1 cellular context compared by ENCODE assay signal in the genomic region with DNA sequence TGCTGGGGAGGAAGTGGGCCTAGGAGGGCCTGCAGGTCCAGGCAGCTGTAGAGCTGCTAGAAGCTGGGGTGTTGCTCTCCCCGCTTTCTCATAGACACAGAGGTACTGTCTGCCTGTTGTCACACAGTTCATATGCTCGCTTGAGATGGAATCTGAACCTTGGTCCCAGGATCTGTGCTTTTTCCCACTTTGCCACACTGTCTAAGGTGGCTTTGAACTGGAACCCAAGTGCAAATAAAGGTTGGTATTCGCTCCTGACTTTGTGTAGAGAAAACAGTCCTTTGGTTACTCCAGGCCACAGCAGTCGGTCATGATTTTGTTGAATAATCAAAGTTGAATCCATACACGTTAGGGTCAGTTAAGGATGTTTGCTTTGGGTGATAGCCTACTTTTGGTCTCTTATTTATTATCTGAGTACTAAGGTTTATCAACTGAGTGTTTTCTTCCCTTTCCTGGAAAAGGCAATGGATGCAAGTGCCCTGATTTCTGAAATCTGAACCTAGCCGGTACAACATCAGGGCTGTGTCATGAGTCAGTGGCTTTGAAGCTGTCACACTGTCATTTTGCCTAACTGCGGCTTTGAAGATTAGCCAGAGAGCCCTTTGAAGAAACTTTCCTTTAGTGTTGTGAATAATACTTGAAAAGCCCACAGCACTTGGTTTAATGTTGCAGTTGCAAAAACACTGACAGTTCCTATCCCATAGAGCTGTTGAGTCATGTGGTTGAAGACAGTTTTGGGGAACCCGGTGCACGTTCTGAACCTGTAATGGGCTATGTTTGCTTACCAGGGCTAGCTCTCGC.
A peak's percentile ranks its signal among the peaks of the same experiment; 100 is the strongest.
TF ChIP-seq lines count a peak whose summit lies in the region.

No MANE protein-coding gene starts in this region.

TF ChIP-seq in HepG2, 621 proteins besides CTCF, POLR2A, EP300 and RAD21 (continued from another document and continues in another):
- TF ChIP-seq, protein P1, sequence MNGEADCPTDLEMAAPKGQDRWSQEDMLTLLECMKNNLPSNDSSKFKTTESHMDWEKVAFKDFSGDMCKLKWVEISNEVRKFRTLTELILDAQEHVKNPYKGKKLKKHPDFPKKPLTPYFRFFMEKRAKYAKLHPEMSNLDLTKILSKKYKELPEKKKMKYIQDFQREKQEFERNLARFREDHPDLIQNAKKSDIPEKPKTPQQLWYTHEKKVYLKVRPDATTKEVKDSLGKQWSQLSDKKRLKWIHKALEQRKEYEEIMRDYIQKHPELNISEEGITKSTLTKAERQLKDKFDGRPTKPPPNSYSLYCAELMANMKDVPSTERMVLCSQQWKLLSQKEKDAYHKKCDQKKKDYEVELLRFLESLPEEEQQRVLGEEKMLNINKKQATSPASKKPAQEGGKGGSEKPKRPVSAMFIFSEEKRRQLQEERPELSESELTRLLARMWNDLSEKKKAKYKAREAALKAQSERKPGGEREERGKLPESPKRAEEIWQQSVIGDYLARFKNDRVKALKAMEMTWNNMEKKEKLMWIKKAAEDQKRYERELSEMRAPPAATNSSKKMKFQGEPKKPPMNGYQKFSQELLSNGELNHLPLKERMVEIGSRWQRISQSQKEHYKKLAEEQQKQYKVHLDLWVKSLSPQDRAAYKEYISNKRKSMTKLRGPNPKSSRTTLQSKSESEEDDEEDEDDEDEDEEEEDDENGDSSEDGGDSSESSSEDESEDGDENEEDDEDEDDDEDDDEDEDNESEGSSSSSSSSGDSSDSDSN (CRISPR knock-in tag; IDR thresholded peaks at IDR 0.05) = peak; percentile 33
- TF ChIP-seq, protein P2, sequence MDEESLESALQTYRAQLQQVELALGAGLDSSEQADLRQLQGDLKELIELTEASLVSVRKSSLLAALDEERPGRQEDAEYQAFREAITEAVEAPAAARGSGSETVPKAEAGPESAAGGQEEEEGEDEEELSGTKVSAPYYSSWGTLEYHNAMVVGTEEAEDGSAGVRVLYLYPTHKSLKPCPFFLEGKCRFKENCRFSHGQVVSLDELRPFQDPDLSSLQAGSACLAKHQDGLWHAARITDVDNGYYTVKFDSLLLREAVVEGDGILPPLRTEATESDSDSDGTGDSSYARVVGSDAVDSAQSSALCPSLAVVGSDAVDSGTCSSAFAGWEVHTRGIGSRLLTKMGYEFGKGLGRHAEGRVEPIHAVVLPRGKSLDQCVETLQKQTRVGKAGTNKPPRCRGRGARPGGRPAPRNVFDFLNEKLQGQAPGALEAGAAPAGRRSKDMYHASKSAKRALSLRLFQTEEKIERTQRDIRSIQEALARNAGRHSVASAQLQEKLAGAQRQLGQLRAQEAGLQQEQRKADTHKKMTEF (CRISPR knock-in tag; IDR thresholded peaks at IDR 0.05) = peak; percentile 76; the same call in 1 of the 2 replicates
- TF ChIP-seq ZNF615 (CRISPR knock-in tag; IDR thresholded peaks at IDR 0.05; ENCODE audit: borderline replicate concordance) = 0 out of 2 replicates have a peak, but pooled peaks have one; percentile 91
- TF ChIP-seq, protein P3, sequence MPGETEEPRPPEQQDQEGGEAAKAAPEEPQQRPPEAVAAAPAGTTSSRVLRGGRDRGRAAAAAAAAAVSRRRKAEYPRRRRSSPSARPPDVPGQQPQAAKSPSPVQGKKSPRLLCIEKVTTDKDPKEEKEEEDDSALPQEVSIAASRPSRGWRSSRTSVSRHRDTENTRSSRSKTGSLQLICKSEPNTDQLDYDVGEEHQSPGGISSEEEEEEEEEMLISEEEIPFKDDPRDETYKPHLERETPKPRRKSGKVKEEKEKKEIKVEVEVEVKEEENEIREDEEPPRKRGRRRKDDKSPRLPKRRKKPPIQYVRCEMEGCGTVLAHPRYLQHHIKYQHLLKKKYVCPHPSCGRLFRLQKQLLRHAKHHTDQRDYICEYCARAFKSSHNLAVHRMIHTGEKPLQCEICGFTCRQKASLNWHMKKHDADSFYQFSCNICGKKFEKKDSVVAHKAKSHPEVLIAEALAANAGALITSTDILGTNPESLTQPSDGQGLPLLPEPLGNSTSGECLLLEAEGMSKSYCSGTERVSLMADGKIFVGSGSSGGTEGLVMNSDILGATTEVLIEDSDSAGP (CRISPR knock-in tag; IDR thresholded peaks at IDR 0.05; ENCODE audit: borderline replicate concordance) = peak; percentile 56
- peak; percentile 94 for TF ChIP-seq JUN (CRISPR knock-in tag; IDR thresholded peaks at IDR 0.05)
- peak; percentile 10; the same call in 1 of the 2 replicates for TF ChIP-seq ZNF552 (CRISPR knock-in tag; IDR thresholded peaks at IDR 0.05; ENCODE audit: borderline replicate concordance)
- no peak; the same call in 1 of the 2 replicates for TF ChIP-seq ZNF782 (CRISPR knock-in tag; IDR thresholded peaks at IDR 0.05; ENCODE audit: borderline replicate concordance)
- no peak for TF ChIP-seq HMGA1 (CRISPR knock-in tag; conservative IDR thresholded peaks at IDR 0.05)
- TF ChIP-seq THAP11 (CRISPR knock-in tag; IDR thresholded peaks at IDR 0.05) = peak; percentile 41; the same call in 1 of the 2 replicates
- peak; percentile 77; the same call in 1 of the 2 replicates for TF ChIP-seq YEATS4 (CRISPR knock-in tag; IDR thresholded peaks at IDR 0.05; ENCODE audit: borderline replicate concordance)
- TF ChIP-seq NFKB2 (CRISPR knock-in tag; IDR thresholded peaks at IDR 0.05; ENCODE audit: borderline replicate concordance) = no peak
- TF ChIP-seq PHB2 (IDR thresholded peaks at IDR 0.05; ENCODE audit: partially characterized antibody) = no peak
- peak; percentile 67; the same call in 1 of the 2 replicates for TF ChIP-seq ZBTB20 (CRISPR knock-in tag; IDR thresholded peaks at IDR 0.05; ENCODE audit: borderline replicate concordance, low read depth)
- no peak for TF ChIP-seq ZNF20 (CRISPR knock-in tag; IDR thresholded peaks at IDR 0.05)
- peak; percentile 27; the same call in 1 of the 2 replicates for TF ChIP-seq ZBTB7A (CRISPR knock-in tag; IDR thresholded peaks at IDR 0.05)
- TF ChIP-seq, protein P4, sequence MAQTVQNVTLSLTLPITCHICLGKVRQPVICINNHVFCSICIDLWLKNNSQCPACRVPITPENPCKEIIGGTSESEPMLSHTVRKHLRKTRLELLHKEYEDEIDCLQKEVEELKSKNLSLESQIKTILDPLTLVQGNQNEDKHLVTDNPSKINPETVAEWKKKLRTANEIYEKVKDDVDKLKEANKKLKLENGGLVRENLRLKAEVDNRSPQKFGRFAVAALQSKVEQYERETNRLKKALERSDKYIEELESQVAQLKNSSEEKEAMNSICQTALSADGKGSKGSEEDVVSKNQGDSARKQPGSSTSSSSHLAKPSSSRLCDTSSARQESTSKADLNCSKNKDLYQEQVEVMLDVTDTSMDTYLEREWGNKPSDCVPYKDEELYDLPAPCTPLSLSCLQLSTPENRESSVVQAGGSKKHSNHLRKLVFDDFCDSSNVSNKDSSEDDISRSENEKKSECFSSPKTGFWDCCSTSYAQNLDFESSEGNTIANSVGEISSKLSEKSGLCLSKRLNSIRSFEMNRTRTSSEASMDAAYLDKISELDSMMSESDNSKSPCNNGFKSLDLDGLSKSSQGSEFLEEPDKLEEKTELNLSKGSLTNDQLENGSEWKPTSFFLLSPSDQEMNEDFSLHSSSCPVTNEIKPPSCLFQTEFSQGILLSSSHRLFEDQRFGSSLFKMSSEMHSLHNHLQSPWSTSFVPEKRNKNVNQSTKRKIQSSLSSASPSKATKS (CRISPR knock-in tag; IDR thresholded peaks at IDR 0.05) = peak; percentile 94
- no peak for TF ChIP-seq ZNF724P (CRISPR knock-in tag; IDR thresholded peaks at IDR 0.05; ENCODE audit: borderline replicate concordance)
- no peak; the same call in 1 of the 2 replicates for TF ChIP-seq ESRRA (CRISPR knock-in tag; IDR thresholded peaks at IDR 0.05; ENCODE audit: low read depth)
- peak; percentile 32; the same call in 1 of the 2 replicates for TF ChIP-seq KMT2A (CRISPR knock-in tag; IDR thresholded peaks at IDR 0.05)
- TF ChIP-seq ATM (IDR thresholded peaks at IDR 0.05; ENCODE audit: borderline replicate concordance) = no peak; the same call in 1 of the 2 replicates
- peak; percentile 94 for TF ChIP-seq ZMAT3 (CRISPR knock-in tag; conservative IDR thresholded peaks at IDR 0.05)
- TF ChIP-seq, protein P5, sequence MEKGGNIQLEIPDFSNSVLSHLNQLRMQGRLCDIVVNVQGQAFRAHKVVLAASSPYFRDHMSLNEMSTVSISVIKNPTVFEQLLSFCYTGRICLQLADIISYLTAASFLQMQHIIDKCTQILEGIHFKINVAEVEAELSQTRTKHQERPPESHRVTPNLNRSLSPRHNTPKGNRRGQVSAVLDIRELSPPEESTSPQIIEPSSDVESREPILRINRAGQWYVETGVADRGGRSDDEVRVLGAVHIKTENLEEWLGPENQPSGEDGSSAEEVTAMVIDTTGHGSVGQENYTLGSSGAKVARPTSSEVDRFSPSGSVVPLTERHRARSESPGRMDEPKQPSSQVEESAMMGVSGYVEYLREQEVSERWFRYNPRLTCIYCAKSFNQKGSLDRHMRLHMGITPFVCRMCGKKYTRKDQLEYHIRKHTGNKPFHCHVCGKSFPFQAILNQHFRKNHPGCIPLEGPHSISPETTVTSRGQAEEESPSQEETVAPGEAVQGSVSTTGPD (CRISPR knock-in tag; IDR thresholded peaks at IDR 0.05) = peak; percentile 87
- TF ChIP-seq MTF2 (CRISPR knock-in tag; IDR thresholded peaks at IDR 0.05; ENCODE audit: borderline replicate concordance) = no peak
- peak; percentile 61 for TF ChIP-seq MED8 (CRISPR knock-in tag; IDR thresholded peaks at IDR 0.05; ENCODE audit: insufficient replicate concordance)
- no peak for TF ChIP-seq MIER2 (CRISPR knock-in tag; IDR thresholded peaks at IDR 0.05)
- 0 out of 2 replicates have a peak, but pooled peaks have one; percentile 11 for TF ChIP-seq ZNF777 (CRISPR knock-in tag; IDR thresholded peaks at IDR 0.05)
- TF ChIP-seq KAT8 (CRISPR knock-in tag; IDR thresholded peaks at IDR 0.05) = no peak
- TF ChIP-seq GZF1 (CRISPR knock-in tag; IDR thresholded peaks at IDR 0.05) = peak; percentile 75; the same call in 1 of the 2 replicates
- TF ChIP-seq DNMT1 (CRISPR knock-in tag; IDR thresholded peaks at IDR 0.05) = no peak
- TF ChIP-seq ZNF564 (CRISPR knock-in tag; IDR thresholded peaks at IDR 0.05) = no peak
- TF ChIP-seq ZNF570 (CRISPR knock-in tag; IDR thresholded peaks at IDR 0.05; ENCODE audit: borderline replicate concordance) = no peak
- no peak for TF ChIP-seq ZNF841 (CRISPR knock-in tag; IDR thresholded peaks at IDR 0.05; ENCODE audit: borderline replicate concordance)
- TF ChIP-seq ZSCAN30 (CRISPR knock-in tag; IDR thresholded peaks at IDR 0.05) = peak; percentile 72; the same call in 1 of the 2 replicates
- TF ChIP-seq KDM6A (CRISPR knock-in tag; IDR thresholded peaks at IDR 0.05; ENCODE audit: low read depth) = peak; percentile 89
- TF ChIP-seq PAWR (CRISPR knock-in tag; IDR thresholded peaks at IDR 0.05; ENCODE audit: borderline replicate concordance) = no peak
- TF ChIP-seq ZC3H4 (CRISPR knock-in tag; IDR thresholded peaks at IDR 0.05; ENCODE audit: borderline replicate concordance) = peak; percentile 78; the same call in 1 of the 2 replicates
- TF ChIP-seq, protein P6, sequence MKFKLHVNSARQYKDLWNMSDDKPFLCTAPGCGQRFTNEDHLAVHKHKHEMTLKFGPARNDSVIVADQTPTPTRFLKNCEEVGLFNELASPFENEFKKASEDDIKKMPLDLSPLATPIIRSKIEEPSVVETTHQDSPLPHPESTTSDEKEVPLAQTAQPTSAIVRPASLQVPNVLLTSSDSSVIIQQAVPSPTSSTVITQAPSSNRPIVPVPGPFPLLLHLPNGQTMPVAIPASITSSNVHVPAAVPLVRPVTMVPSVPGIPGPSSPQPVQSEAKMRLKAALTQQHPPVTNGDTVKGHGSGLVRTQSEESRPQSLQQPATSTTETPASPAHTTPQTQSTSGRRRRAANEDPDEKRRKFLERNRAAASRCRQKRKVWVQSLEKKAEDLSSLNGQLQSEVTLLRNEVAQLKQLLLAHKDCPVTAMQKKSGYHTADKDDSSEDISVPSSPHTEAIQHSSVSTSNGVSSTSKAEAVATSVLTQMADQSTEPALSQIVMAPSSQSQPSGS (CRISPR knock-in tag; IDR thresholded peaks at IDR 0.05) = peak; percentile 73; the same call in 1 of the 2 replicates
- TF ChIP-seq IKZF4 (CRISPR knock-in tag; IDR thresholded peaks at IDR 0.05; ENCODE audit: borderline replicate concordance, low read depth, not compliant biosample characterization) = no peak
- TF ChIP-seq, protein P7, sequence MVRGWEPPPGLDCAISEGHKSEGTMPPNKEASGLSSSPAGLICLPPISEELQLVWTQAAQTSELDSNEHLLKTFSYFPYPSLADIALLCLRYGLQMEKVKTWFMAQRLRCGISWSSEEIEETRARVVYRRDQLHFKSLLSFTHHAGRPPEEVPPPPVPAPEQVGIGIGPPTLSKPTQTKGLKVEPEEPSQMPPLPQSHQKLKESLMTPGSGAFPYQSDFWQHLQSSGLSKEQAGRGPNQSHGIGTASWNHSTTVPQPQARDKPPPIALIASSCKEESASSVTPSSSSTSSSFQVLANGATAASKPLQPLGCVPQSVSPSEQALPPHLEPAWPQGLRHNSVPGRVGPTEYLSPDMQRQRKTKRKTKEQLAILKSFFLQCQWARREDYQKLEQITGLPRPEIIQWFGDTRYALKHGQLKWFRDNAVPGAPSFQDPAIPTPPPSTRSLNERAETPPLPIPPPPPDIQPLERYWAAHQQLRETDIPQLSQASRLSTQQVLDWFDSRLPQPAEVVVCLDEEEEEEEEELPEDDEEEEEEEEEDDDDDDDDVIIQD (CRISPR knock-in tag; IDR thresholded peaks at IDR 0.05; ENCODE audit: low read depth) = peak; percentile 76; the same call in 1 of the 2 replicates
- no peak; the same call in 1 of the 2 replicates for TF ChIP-seq MED13 (CRISPR knock-in tag; IDR thresholded peaks at IDR 0.05)
- TF ChIP-seq, protein P8, sequence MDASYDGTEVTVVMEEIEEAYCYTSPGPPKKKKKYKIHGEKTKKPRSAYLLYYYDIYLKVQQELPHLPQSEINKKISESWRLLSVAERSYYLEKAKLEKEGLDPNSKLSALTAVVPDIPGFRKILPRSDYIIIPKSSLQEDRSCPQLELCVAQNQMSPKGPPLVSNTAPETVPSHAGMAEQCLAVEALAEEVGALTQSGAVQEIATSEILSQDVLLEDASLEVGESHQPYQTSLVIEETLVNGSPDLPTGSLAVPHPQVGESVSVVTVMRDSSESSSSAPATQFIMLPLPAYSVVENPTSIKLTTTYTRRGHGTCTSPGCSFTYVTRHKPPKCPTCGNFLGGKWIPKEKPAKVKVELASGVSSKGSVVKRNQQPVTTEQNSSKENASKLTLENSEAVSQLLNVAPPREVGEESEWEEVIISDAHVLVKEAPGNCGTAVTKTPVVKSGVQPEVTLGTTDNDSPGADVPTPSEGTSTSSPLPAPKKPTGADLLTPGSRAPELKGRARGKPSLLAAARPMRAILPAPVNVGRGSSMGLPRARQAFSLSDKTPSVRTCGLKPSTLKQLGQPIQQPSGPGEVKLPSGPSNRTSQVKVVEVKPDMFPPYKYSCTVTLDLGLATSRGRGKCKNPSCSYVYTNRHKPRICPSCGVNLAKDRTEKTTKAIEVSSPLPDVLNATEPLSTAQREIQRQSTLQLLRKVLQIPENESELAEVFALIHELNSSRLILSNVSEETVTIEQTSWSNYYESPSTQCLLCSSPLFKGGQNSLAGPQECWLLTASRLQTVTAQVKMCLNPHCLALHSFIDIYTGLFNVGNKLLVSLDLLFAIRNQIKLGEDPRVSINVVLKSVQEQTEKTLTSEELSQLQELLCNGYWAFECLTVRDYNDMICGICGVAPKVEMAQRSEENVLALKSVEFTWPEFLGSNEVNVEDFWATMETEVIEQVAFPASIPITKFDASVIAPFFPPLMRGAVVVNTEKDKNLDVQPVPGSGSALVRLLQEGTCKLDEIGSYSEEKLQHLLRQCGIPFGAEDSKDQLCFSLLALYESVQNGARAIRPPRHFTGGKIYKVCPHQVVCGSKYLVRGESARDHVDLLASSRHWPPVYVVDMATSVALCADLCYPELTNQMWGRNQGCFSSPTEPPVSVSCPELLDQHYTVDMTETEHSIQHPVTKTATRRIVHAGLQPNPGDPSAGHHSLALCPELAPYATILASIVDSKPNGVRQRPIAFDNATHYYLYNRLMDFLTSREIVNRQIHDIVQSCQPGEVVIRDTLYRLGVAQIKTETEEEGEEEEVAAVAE (CRISPR knock-in tag; IDR thresholded peaks at IDR 0.05; ENCODE audit: borderline replicate concordance) = no peak
